Comparison of ENCODE assay signal across 29 cellular contexts in the genomic region with DNA sequence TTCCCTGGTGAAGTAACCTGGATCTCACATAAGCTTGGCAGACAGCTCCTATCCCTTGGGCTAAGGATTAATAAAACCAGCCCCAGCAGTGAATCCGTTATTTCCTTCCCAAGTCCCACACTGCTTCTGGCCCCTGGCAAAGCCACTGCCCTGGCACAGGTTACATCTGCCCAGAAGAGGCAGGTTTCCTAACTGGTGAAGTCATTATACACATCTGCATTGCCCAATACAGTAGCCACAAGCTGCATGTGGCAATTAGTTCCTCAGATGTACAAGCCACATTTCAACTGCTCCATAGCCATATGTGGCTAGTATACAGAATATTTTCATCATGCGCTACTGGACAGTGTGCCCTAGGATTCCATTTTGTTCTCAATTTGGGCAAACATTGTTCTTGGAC.
"Had no signal": no experiment of that assay in that cellular context is flagged by ENCODE, and none has a peak within 500 bp of the region (broad histone marks: within the 10 kb centered on the region; RNA-seq: fewer than 3 reads in every experiment).

No MANE protein-coding gene starts in this region.

- H3K27ac ChIP-seq: ascending aorta, cardiac muscle cell, coronary artery, dorsolateral prefrontal cortex, hepatocyte, ovary, prostate gland, suprapubic skin, tibial artery, WERI-Rb-1 had no signal

- H3K4me2 ChIP-seq: hepatocyte, smooth muscle cell had no signal

- H2AFZ ChIP-seq: hepatocyte had no signal

- H3K36me3 ChIP-seq: ascending aorta, cardiac muscle cell, ovary, prostate gland, suprapubic skin, tibial artery, WERI-Rb-1 had no signal

- H3K4me1 ChIP-seq: ascending aorta, prostate gland, suprapubic skin, tibial artery had no signal

- H3K4me3 ChIP-seq: ascending aorta, cardiac muscle cell, coronary artery, dorsolateral prefrontal cortex, hepatocyte, ovary, prostate gland, smooth muscle cell, suprapubic skin, tibial artery had no signal

- ATAC-seq: activated CD4-positive, CD25-positive, alpha-beta regulatory T cell treated with anti-CD3 and anti-CD28 coated beads, Interleukin-2, amount 50 U/mL, for 24 hours; stimulated activated memory B cell treated with anti-CD40 and anti-IgM and Interleukin-4, amounts not matched to agents 10 μg/mL and 1 μg/mL and 100 μg/mL, for 72 hours had no signal

- H3K27me3 ChIP-seq: ascending aorta, hepatocyte, ovary, suprapubic skin, tibial artery had no signal

- H3K79me2 ChIP-seq: hepatocyte had no signal

- FAIRE-seq: frontal cortex had no signal

- DNase-seq: activated CD4-positive, alpha-beta memory T cell treated with anti-CD3 and anti-CD28 coated beads for 36 hours; activated CD4-positive, alpha-beta T cell treated with anti-CD3 and anti-CD28 coated beads for 48 hours; activated CD8-positive, alpha-beta memory T cell treated with anti-CD3 and anti-CD28 coated beads, Interleukin-2, amount 50 U/mL, for 4 hours; activated effector memory CD4-positive, alpha-beta T cell treated with anti-CD3 and anti-CD28 coated beads, Interleukin-2, amount 50 U/mL, for 16 hours; activated naive CD4-positive, alpha-beta T cell treated with anti-CD3 and anti-CD28 coated beads, Interleukin-2, amount 10 ng/mL, durations not matched to agents 7 days and 5 days; activated naive CD8-positive, alpha-beta T cell treated with anti-CD3 and anti-CD28 coated beads, Interleukin-2, amount 10 ng/mL, durations not matched to agents 7 days and 5 days; activated T-cell treated with anti-CD3 and anti-CD28 coated beads, Interleukin-2, amount 50 U/mL, for 1 hour; dorsolateral prefrontal cortex; effector memory CD4-positive, alpha-beta T cell; islet precursor cell; naive B cell; nephron progenitor cell; ovary; stimulated activated CD4-positive, alpha-beta T cell treated with anti-CD3 and anti-CD28 coated beads, Interleukin-1b, Interleukin-23, amount 100 ng/mL, for 48 hours; stimulated activated CD4-positive, alpha-beta T cell treated with anti-CD3 and anti-CD28 coated beads, Interleukin-4, amount 100 ng/mL, for 4 hours; stimulated activated CD8-positive, alpha-beta memory T cell treated with anti-CD3 and anti-CD28 coated beads, Interleukin-4, amount 100 ng/mL, for 48 hours; T-helper 9 cell; tibial artery; WERI-Rb-1 had no signal

- H3K9me3 ChIP-seq: ascending aorta, ovary, prostate gland, suprapubic skin, tibial artery had no signal
